In the genomic region with DNA sequence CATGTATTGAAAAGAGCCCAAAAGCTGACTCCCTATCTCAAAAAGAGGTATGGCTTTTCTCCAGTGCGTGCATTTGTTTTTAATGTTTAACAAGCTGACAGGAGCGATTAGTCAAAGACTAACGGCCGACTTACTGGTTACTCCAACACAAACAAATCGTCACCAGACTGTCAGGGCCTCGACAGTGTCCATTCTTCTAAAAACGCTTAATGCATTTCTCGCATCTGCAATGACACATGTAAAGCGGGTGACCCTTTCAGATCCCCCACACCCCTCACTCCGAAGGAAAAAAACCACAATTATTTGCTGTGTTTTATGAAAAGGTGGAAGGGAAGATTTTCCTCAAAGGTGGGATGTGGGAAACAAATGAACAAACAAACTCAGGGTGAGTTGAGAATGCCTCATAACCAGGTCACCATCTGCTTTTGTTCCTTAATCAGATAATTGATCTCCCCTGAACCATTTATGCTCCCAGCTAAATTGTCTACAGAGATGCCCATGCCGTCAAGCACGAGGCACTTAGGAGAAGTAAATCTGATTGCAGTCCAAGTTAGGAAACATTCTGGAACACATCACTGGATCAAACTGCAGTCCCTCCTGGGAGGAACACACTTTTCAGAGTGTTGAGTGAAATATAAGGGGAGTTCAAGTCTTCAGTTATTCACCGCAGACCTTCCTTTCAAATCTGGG, we compare ENCODE assay signal across 16 cellular contexts.
A peak's percentile ranks its signal among the peaks of the same experiment; 100 is the strongest.
DNase-seq lines count a peak whose midpoint lies in the region; ATAC-seq and TF ChIP-seq lines count a peak whose summit lies in the region.
"Had no signal": no experiment of that assay in that cellular context is flagged by ENCODE, and none has a peak within 500 bp of the region (broad histone marks: within the 10 kb centered on the region; RNA-seq: fewer than 3 reads in every experiment).

No MANE protein-coding gene starts in this region.

- H3K56ac ChIP-seq in IMR-90 (ENCODE audit: extremely low read depth, insufficient read depth, low read length) = no peak overlapping the region

- H2BK120ac ChIP-seq in IMR-90 (ENCODE audit: low read depth, low read length) = no peak overlapping the region
- H2BK120ac ChIP-seq in trophoblast cell (ENCODE audit: insufficient read depth, low read length, poor library complexity) = peak overlapping the region; percentile 84

- H2BK12ac ChIP-seq in trophoblast cell (ENCODE audit: low read length) = peak overlapping the region; percentile 70

- no peak overlapping the region for H2BK15ac ChIP-seq in IMR-90 (ENCODE audit: low read depth, low read length)

- H3K23ac ChIP-seq in IMR-90 (ENCODE audit: low read depth, low read length) (no peak overlapping the region), trophoblast cell (ENCODE audit: low read length) (no peak overlapping the region)

- no TSS peak for BruUV-seq in IMR-90 (replicated peaks; lab: Mats Ljungman, UMichigan)

- in situ Hi-C loops in IMR-90 (cut with MboI; ENCODE audit: low sequenced_read_pairs) = no loop called here

- H3K4me3 ChIP-seq in IMR-90 (ENCODE audit: insufficient read depth, low read depth, low read length) = no peak overlapping the region
- no peak overlapping the region for H3K4me3 ChIP-seq in fibroblast of lung (replicated peaks in 1 of 4; ENCODE audit: control extremely low read depth in 1 of 4, insufficient read depth in 1 of 4, low read depth in 3 of 4, low read length in 4 of 4)
- no peak overlapping the region for H3K4me3 ChIP-seq in trophoblast cell (ENCODE audit: low read depth, low read length)
- no peak overlapping the region for H3K4me3 ChIP-seq in dorsolateral prefrontal cortex
- H3K4me3 ChIP-seq: suprapubic skin had no signal

- no peak overlapping the region for H2AFZ ChIP-seq in IMR-90 (replicated peaks; ENCODE audit: low read length, poor library complexity)
- no peak overlapping the region for H2AFZ ChIP-seq in fibroblast of lung (ENCODE audit: low read length)
- no peak overlapping the region for H2AFZ ChIP-seq in trophoblast cell (ENCODE audit: insufficient read depth, low read length, poor library complexity)
- H2AFZ ChIP-seq: parathyroid adenoma had no signal

- no peak for TF ChIP-seq RAD21 in IMR-90 (IDR thresholded peaks at IDR 0.05; ENCODE audit: low read length)

- no peak overlapping the region for H4K5ac ChIP-seq in IMR-90 (ENCODE audit: low read depth, low read length)

- TF ChIP-seq POLR2A in IMR-90 (IDR thresholded peaks at IDR 0.05; ENCODE audit: low read depth, low read length) = no peak

- H3K27ac ChIP-seq in IMR-90 (ENCODE audit: insufficient read depth, low read length) (no peak overlapping the region), fibroblast of lung (ENCODE audit: insufficient read depth, low read length) (no peak overlapping the region), trophoblast cell (ENCODE audit: low read depth, low read length) (no peak overlapping the region), dorsolateral prefrontal cortex (no peak overlapping the region)
- H3K27ac ChIP-seq: parathyroid adenoma, suprapubic skin had no signal

- 11% methylated on average over 3 of the region's 13 CpGs; no CpG with 5 or more reads in 1 of the 2 experiments for WGBS in IMR-90 (ENCODE audit: extremely low coverage in 2 of 2, insufficient read length in 1 of 2), 2 experiments
- WGBS in trophoblast cell (ENCODE audit: extremely low coverage, insufficient coverage, insufficient read length) = no CpG with 5 or more reads among the region's 13 CpGs

- H3K9me1 ChIP-seq in IMR-90 (ENCODE audit: insufficient read depth, low read length) = no peaks in the 10 kb centered on the region

- dilution Hi-C loops in IMR-90 (cut with HindIII; ENCODE audit: low sequenced_read_pairs, unreplicated experiment) = no loop called here

- no peak overlapping the region for H4K12ac ChIP-seq in trophoblast cell (ENCODE audit: low read depth, low read length)

- no peak overlapping the region for H3K4ac ChIP-seq in IMR-90 (ENCODE audit: low read depth, low read length)
- H3K4ac ChIP-seq in trophoblast cell (ENCODE audit: low read depth, low read length) = peak overlapping the region; percentile 71

- H3K79me1 ChIP-seq in IMR-90 (ENCODE audit: low read depth in 1 of 2, low read length in 2 of 2) (no peaks in the 10 kb centered on the region), trophoblast cell (ENCODE audit: low read length) (peaks cover 7% of the 10 kb centered on the region)

- CTCF ChIA-PET in IMR-90 (lab: Yijun Ruan, JAX) = no interaction called here

- H2BK5ac ChIP-seq in IMR-90 (ENCODE audit: low read depth, low read length, poor library complexity, severe bottlenecking) = no peak overlapping the region
- H2BK5ac ChIP-seq in trophoblast cell (ENCODE audit: low read depth, low read length, poor library complexity) = peak overlapping the region; percentile 64

- H2BK20ac ChIP-seq in IMR-90 (ENCODE audit: low read depth, low read length) = peak overlapping the region; percentile 20; the same call in 1 of the 2 replicates

- intact Hi-C loops in IMR-90 (cut with micrococcal nuclease) (loop anchor here (5.0 kb wide), 1 partner anchor 173 kb away; no protein-coding TSS in a partner anchor), dorsolateral prefrontal cortex (cut with DNase I) (no loop called here)

- H3K36me3 ChIP-seq in IMR-90 (ENCODE audit: control insufficient read depth, insufficient read depth, low read length) = no peaks in the 10 kb centered on the region
- no peaks in the 10 kb centered on the region for H3K36me3 ChIP-seq in fibroblast of lung (ENCODE audit: control insufficient read depth, insufficient read depth, low read length)
- no peaks in the 10 kb centered on the region for H3K36me3 ChIP-seq in trophoblast cell (ENCODE audit: control insufficient read depth in 1 of 2, insufficient read depth in 2 of 2, low read length in 2 of 2)
- H3K36me3 ChIP-seq: suprapubic skin had no signal

- POLR2A ChIA-PET in IMR-90 (lab: Charles Lee; ENCODE audit: unreplicated experiment) = no interaction called here

- H3K14ac ChIP-seq in IMR-90 (replicated peaks; ENCODE audit: low read depth, low read length) (0 out of 2 replicates have a peak overlapping the region, but pooled peaks have one; percentile 30), trophoblast cell (ENCODE audit: low read length) (peak overlapping the region; percentile 88)

- H3K4me2 ChIP-seq in IMR-90 (ENCODE audit: low read depth, low read length) (no peak overlapping the region), fibroblast of lung (ENCODE audit: extremely low read depth, insufficient read depth, low read length) (no peak overlapping the region), trophoblast cell (ENCODE audit: low read length) (no peak overlapping the region)

- no peak overlapping the region for H2AK9ac ChIP-seq in IMR-90 (replicated peaks; ENCODE audit: low read depth, low read length, poor library complexity)

- no peaks in the 10 kb centered on the region for H4K20me1 ChIP-seq in IMR-90 (ENCODE audit: insufficient read depth, low read length)
- no peaks in the 10 kb centered on the region for H4K20me1 ChIP-seq in fibroblast of lung (ENCODE audit: control insufficient read depth, extremely low read depth, insufficient read depth, low read length)

- H3K9ac ChIP-seq in IMR-90 (ENCODE audit: low read depth, low read length) (no peak overlapping the region), fibroblast of lung (ENCODE audit: insufficient read depth, low read length) (no peak overlapping the region), trophoblast cell (ENCODE audit: low read length) (no peak overlapping the region)
- H3K9ac ChIP-seq: parathyroid adenoma had no signal

- no peaks in the 10 kb centered on the region for H3K9me3 ChIP-seq in IMR-90 (ENCODE audit: control insufficient read depth, insufficient read depth, low read length)
- no peaks in the 10 kb centered on the region for H3K9me3 ChIP-seq in fibroblast of lung (ENCODE audit: control insufficient read depth, insufficient read depth, low read depth, low read length)
- no peaks in the 10 kb centered on the region for H3K9me3 ChIP-seq in trophoblast cell (ENCODE audit: insufficient read depth, low read depth, low read length)
- H3K9me3 ChIP-seq: suprapubic skin had no signal

- H4K8ac ChIP-seq in IMR-90 (ENCODE audit: low read depth in 2 of 2, low read length in 2 of 2) (no peak overlapping the region), trophoblast cell (ENCODE audit: low read depth, low read length) (no peak overlapping the region)

- H4K91ac ChIP-seq in IMR-90 (ENCODE audit: insufficient read depth, low read depth, low read length) (no peak overlapping the region), trophoblast cell (ENCODE audit: low read depth, low read length) (peak overlapping the region; percentile 59)

- TF ChIP-seq CTCF in IMR-90 (conservative IDR thresholded peaks at IDR 0.05; ENCODE audit: low read depth, low read length) = no peak
- no peak for TF ChIP-seq CTCF in fibroblast of lung (conservative IDR thresholded peaks at IDR 0.05 in 1 of 2, IDR thresholded peaks at IDR 0.05 in 1 of 2; ENCODE audit: low read depth in 1 of 2, low read length in 2 of 2)
- TF ChIP-seq CTCF in dorsolateral prefrontal cortex (IDR thresholded peaks at IDR 0.05 in 54 of 56, conservative IDR thresholded peaks at IDR 0.05 in 2 of 56; ENCODE audit: low read depth in 1 of 56, partially characterized antibody in 56 of 56) = no peak
- TF ChIP-seq CTCF in GM20000 (IDR thresholded peaks at IDR 0.05; ENCODE audit: extremely low read depth, missing control alignments) = no peak

- H3K4me1 ChIP-seq in IMR-90 (ENCODE audit: control insufficient read depth, insufficient read depth, low read length) = peaks cover 2% of the 10 kb centered on the region; the same call in 1 of the 2 replicates
- H3K4me1 ChIP-seq in fibroblast of lung (ENCODE audit: control insufficient read depth, extremely low read depth, insufficient read depth, low read length) = no peaks in the 10 kb centered on the region
- H3K4me1 ChIP-seq in trophoblast cell (ENCODE audit: control insufficient read depth in 1 of 2, insufficient read depth in 2 of 2, low read length in 2 of 2) = peaks cover 6 to 9% of the 10 kb centered on the region in 2 experiments
- H3K4me1 ChIP-seq: parathyroid adenoma, suprapubic skin had no signal

- H3K18ac ChIP-seq in IMR-90 (ENCODE audit: low read depth, low read length) (no peak overlapping the region), trophoblast cell (ENCODE audit: low read length) (no peak overlapping the region)

- ATAC-seq in IMR-90 (ENCODE audit: low read depth) (peak; percentile 37), GM19324 (IDR thresholded peaks at IDR 0.05; ENCODE audit: low FRiP score, unreplicated experiment) (no peak), HG03135 (IDR thresholded peaks at IDR 0.05; ENCODE audit: unreplicated experiment) (no peak)
- ATAC-seq: activated CD8-positive, alpha-beta memory T cell treated with anti-CD3 and anti-CD28 coated beads, Interleukin-2, amount 10 ng/mL, durations not matched to agents 7 days and 5 days; effector memory CD8-positive, alpha-beta T cell; left lobe of liver had no signal

- DNase-seq in IMR-90 (peak; percentile 27), RPMI7951 (ENCODE audit: low read depth) (peak; percentile 5), fibroblast of lung (ENCODE audit: low read depth in 2 of 2) (peak; percentile 4 to 93), trophoblast cell (no peak), dorsolateral prefrontal cortex (no peak), GM20000 (ENCODE audit: low spot score) (no peak)
- DNase-seq: activated CD8-positive, alpha-beta memory T cell treated with anti-CD3 and anti-CD28 coated beads, Interleukin-2, amount 10 ng/mL, durations not matched to agents 7 days and 5 days; activated effector memory CD4-positive, alpha-beta T cell treated with Interleukin-2 at 50 U/mL for 16 hours; cerebellar nuclear complex; effector memory CD8-positive, alpha-beta T cell; SIG-M5 had no signal

- H2AK5ac ChIP-seq in IMR-90 (ENCODE audit: low read depth, low read length) (no peak overlapping the region), trophoblast cell (ENCODE audit: low read length) (no peak overlapping the region)

- H3K79me2 ChIP-seq in fibroblast of lung (ENCODE audit: control insufficient read depth, insufficient read depth, low read length) = no peaks in the 10 kb centered on the region
- no peaks in the 10 kb centered on the region for H3K79me2 ChIP-seq in trophoblast cell (ENCODE audit: control insufficient read depth, insufficient read depth, low read length, poor library complexity)
- H3K79me2 ChIP-seq: parathyroid adenoma had no signal

- H3K27me3 ChIP-seq in IMR-90 (ENCODE audit: control insufficient read depth, insufficient read depth, low read length) (no peaks in the 10 kb centered on the region), fibroblast of lung (ENCODE audit: control insufficient read depth, insufficient read depth, low read length) (no peaks in the 10 kb centered on the region), trophoblast cell (ENCODE audit: insufficient read depth, low read length) (no peaks in the 10 kb centered on the region), dorsolateral prefrontal cortex (peaks cover 0 to 12% (median 0%) of the 10 kb centered on the region in 45 donors)
- H3K27me3 ChIP-seq: suprapubic skin had no signal

Comparison
In these comparisons a context has a peak if more than half of its experiments do, and no peak if none do; other contexts are left out.
1. DNase-seq: peak in IMR-90 (single experiment), RPMI7951 (single experiment) and fibroblast of lung (2 of 2); none in trophoblast cell (0 of 2), dorsolateral prefrontal cortex (0 of 10) and GM20000 (single experiment).